ENCODE assay signal across 8 cellular contexts in the genomic region with DNA sequence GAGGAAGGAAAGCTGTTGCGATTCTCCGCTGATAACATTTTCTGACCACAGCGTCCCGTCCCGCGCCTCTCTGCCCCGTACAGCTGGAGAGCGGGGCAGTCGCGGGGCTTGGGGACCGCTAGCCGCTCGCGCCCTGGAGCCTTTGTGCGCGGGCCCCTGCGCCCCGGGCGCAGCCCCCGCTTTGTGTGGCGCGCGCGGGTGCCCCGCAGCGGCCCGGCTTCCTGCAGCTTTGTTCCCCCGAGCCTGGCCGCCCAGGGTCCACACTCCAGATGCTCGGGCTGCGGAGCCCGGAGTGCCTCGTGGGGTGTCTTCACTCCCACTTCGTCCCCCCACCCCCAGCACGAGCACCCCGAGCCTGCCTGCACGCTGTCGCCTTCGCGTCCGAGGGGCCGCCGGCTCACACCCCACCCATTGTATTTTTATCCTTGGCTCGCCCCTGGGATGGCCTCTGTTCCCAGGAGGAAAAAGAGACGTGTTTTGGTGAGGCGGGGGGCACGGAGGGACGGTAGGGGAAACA. TPM values are rescaled to one million over a fixed set of nuclear protein-coding genes. Genes with fewer than 3 reads are reported as not detected.
DNase-seq lines count a peak whose midpoint lies in the region; ATAC-seq and TF ChIP-seq lines count a peak whose summit lies in the region.

No MANE protein-coding gene starts in this region.

- WGBS in mesenchymal stem cell: 2% methylated on average over 34 of the region's 48 CpGs
- WGBS in aorta, 2 donors: 0% methylated on average over 39 to 48 of the region's 48 CpGs

- H3K4me1 Mint-ChIP-seq in GM23338: peaks cover 29% of the 10 kb centered on the region

- H2BK15ac ChIP-seq in mesenchymal stem cell (ENCODE audit: low read depth, poor library complexity, severe bottlenecking): peak overlapping the region; percentile 48

- TF ChIP-seq CTCF in GM06990 (IDR thresholded peaks at IDR 0.05; ENCODE audit: insufficient read depth, low read length, poor library complexity, severe bottlenecking) (no peak), GM23338 (conservative IDR thresholded peaks at IDR 0.05; ENCODE audit: low read depth in 2 of 2) (no peak), OCI-LY7 (conservative IDR thresholded peaks at IDR 0.05; ENCODE audit: low read length) (no peak)

- no peaks in the 10 kb centered on the region for H3K9me2 ChIP-seq in GM23338 (ENCODE audit: insufficient read depth)
- H3K9me2 ChIP-seq in OCI-LY7 (ENCODE audit: insufficient read depth, low read length): no peaks in the 10 kb centered on the region

- POLR2A ChIA-PET in OCI-LY7 (lab: Charles Lee): interaction anchor here (0.9 to 6.4 kb wide), 26 partner anchors 8 to 174 kb away, joined by 3 to 60 read pairs (median 6); a partner anchor contains a TSS

- no peak overlapping the region for H2BK120ac ChIP-seq in mesenchymal stem cell (ENCODE audit: low read depth, low read length)

- peaks cover 21% of the 10 kb centered on the region for H4K20me1 ChIP-seq in GM23338 (replicated peaks; ENCODE audit: insufficient read depth)
- peaks cover 38% of the 10 kb centered on the region for H4K20me1 ChIP-seq in OCI-LY7 (ENCODE audit: insufficient read depth, low read length)

- peaks cover 49% of the 10 kb centered on the region for H3K79me2 ChIP-seq in GM23338 (replicated peaks; ENCODE audit: insufficient read depth)
- peaks cover 59% of the 10 kb centered on the region for H3K79me2 ChIP-seq in OCI-LY7 (ENCODE audit: insufficient read depth, low read depth, low read length)

- H3K9me3 ChIP-seq in OCI-LY7 (ENCODE audit: low read length): no peaks in the 10 kb centered on the region
- no peaks in the 10 kb centered on the region for H3K9me3 ChIP-seq in mesenchymal stem cell (ENCODE audit: control insufficient read depth, low read length)
- no peaks in the 10 kb centered on the region for H3K9me3 ChIP-seq in aorta (ENCODE audit: control insufficient read depth, low read length)

- H3K4ac ChIP-seq in mesenchymal stem cell (ENCODE audit: low read depth in 1 of 2, low read length in 2 of 2): peak overlapping the region in 1 of 2 experiments; percentile 42

- H3K4me2 ChIP-seq in GM23338: peak overlapping the region; percentile 96
- H3K4me2 ChIP-seq in OCI-LY7 (ENCODE audit: low read length): peak overlapping the region; percentile 94
- peak overlapping the region; percentile 81 for H3K4me2 ChIP-seq in mesenchymal stem cell (ENCODE audit: low read length, poor library complexity, severe bottlenecking)

- no peaks in the 10 kb centered on the region for H3K27me3 ChIP-seq in GM06990 (replicated peaks; ENCODE audit: control insufficient read depth, insufficient read depth, low read length)
- H3K27me3 ChIP-seq in GM23338 (ENCODE audit: insufficient read depth): peaks cover 11% of the 10 kb centered on the region; the same call in 1 of the 2 replicates
- H3K27me3 ChIP-seq in mesenchymal stem cell (ENCODE audit: control insufficient read depth in 1 of 2, insufficient read depth in 1 of 2, low read length in 2 of 2): no peaks in the 10 kb centered on the region
- no peaks in the 10 kb centered on the region for H3K27me3 ChIP-seq in aorta (ENCODE audit: control insufficient read depth in 1 of 2, insufficient read depth in 2 of 2, low read length in 1 of 2)

- no peak overlapping the region for H4K91ac ChIP-seq in mesenchymal stem cell (ENCODE audit: low read length)

- H3K36me3 ChIP-seq in GM06990 (ENCODE audit: control insufficient read depth, insufficient read depth, low read length) (peaks cover 4% of the 10 kb centered on the region), GM23338 (ENCODE audit: insufficient read depth) (peaks cover 9% of the 10 kb centered on the region; the same call in 1 of the 2 replicates), OCI-LY7 (ENCODE audit: insufficient read depth, low read length) (peaks cover 52% of the 10 kb centered on the region), mesenchymal stem cell (ENCODE audit: control insufficient read depth in 1 of 2, insufficient read depth in 2 of 2, low read depth in 1 of 2, low read length in 2 of 2) (no peaks in the 10 kb centered on the region), aorta (ENCODE audit: control insufficient read depth in 1 of 2, insufficient read depth in 2 of 2, low read length in 1 of 2) (no peaks in the 10 kb centered on the region)

- H2BK12ac ChIP-seq in mesenchymal stem cell (ENCODE audit: low read length in 2 of 2): no peak overlapping the region

- intact Hi-C loops in OCI-LY7 (cut with micrococcal nuclease; ENCODE audit: unreplicated experiment) (loop anchor here (1.0 to 2.0 kb wide), 5 partner anchors 27 to 121 kb away; no protein-coding TSS in a partner anchor), aorta (cut with DNase I) (loop anchor here (2.0 to 10.0 kb wide), 6 partner anchors 86 to 124 kb away; a partner anchor contains a TSS)

- peaks cover 8% of the 10 kb centered on the region for H3K27me3 Mint-ChIP-seq in GM23338 (ENCODE audit: insufficient read depth, low read depth, poor library complexity)

- H3K36me3 Mint-ChIP-seq in GM23338 (ENCODE audit: low read depth): peaks cover 6% of the 10 kb centered on the region

- H2AFZ ChIP-seq in GM23338 (peak overlapping the region; percentile 89), OCI-LY7 (ENCODE audit: low read length) (no peak overlapping the region), mesenchymal stem cell (ENCODE audit: low read depth, low read length) (peak overlapping the region; percentile 72)

- no peaks in the 10 kb centered on the region for H3K9me3 Mint-ChIP-seq in GM23338

- H3K4me3 ChIP-seq in GM06990 (replicated peaks; ENCODE audit: low read depth, low read length) (peak overlapping the region; percentile 89), GM23338 (peak overlapping the region; percentile 95), OCI-LY7 (ENCODE audit: low read depth, low read length, poor library complexity, severe bottlenecking) (peak overlapping the region; percentile 87), mesenchymal stem cell (ENCODE audit: insufficient read depth in 1 of 2, low read depth in 1 of 2, low read length in 2 of 2) (peak overlapping the region; percentile 89 to 96), aorta (ENCODE audit: low read length in 2 of 2) (peak overlapping the region; percentile 55 to 86)

- peak overlapping the region; percentile 26 to 92 for H3K18ac ChIP-seq in mesenchymal stem cell (ENCODE audit: low read depth in 1 of 2, low read length in 2 of 2)

- H3K4me3 Mint-ChIP-seq in GM23338: peak overlapping the region; percentile 93

- ATAC-seq in GM23338 (peak; percentile 61), aorta (ENCODE audit: low FRiP score) (peak; percentile 58)

- H3K14ac ChIP-seq in mesenchymal stem cell (ENCODE audit: low read length in 2 of 2): peak overlapping the region in 1 of 2 experiments; percentile 41

- H3K27ac ChIP-seq in GM23338 (ENCODE audit: low read depth): 0 out of 2 replicates have a peak overlapping the region, but pooled peaks have one; percentile 60
- H3K27ac ChIP-seq in OCI-LY7 (ENCODE audit: low read depth, low read length, poor library complexity, severe bottlenecking): peak overlapping the region; percentile 95
- no peak overlapping the region for H3K27ac ChIP-seq in mesenchymal stem cell (ENCODE audit: low read length, poor library complexity, severe bottlenecking)
- peak overlapping the region in 1 of 2 donors; percentile 41 for H3K27ac ChIP-seq in aorta (ENCODE audit: low read depth in 1 of 2, low read length in 2 of 2)

- H2AK5ac ChIP-seq in mesenchymal stem cell (ENCODE audit: low read length, severe bottlenecking): no peak overlapping the region

- H3K79me1 ChIP-seq in mesenchymal stem cell (replicated peaks; ENCODE audit: low read length, poor library complexity, severe bottlenecking): peaks cover 20% of the 10 kb centered on the region

- peak overlapping the region; percentile 62; the same call in 1 of the 2 replicates for H3K27ac Mint-ChIP-seq in GM23338

- H3K9ac ChIP-seq in mesenchymal stem cell (ENCODE audit: low read length): peak overlapping the region; percentile 86

- H2BK5ac ChIP-seq in mesenchymal stem cell (ENCODE audit: low read depth, low read length, poor library complexity, severe bottlenecking): no peak overlapping the region

- BruUV-seq in OCI-LY7 (replicated peaks; lab: Mats Ljungman, UMichigan): no TSS peak

- peak overlapping the region in 1 of 2 experiments; percentile 74 for H3K23ac ChIP-seq in mesenchymal stem cell (ENCODE audit: low read length in 2 of 2)

- H3K4me1 ChIP-seq in GM23338 (ENCODE audit: insufficient read depth): peaks cover 31% of the 10 kb centered on the region
- H3K4me1 ChIP-seq in OCI-LY7 (ENCODE audit: insufficient read depth, low read length, poor library complexity, severe bottlenecking): peaks cover 50% of the 10 kb centered on the region
- H3K4me1 ChIP-seq in mesenchymal stem cell (ENCODE audit: control insufficient read depth, insufficient read depth, low read depth, low read length): peaks cover 16% of the 10 kb centered on the region
- no peaks in the 10 kb centered on the region for H3K4me1 ChIP-seq in aorta (ENCODE audit: control insufficient read depth in 1 of 2, insufficient read depth in 2 of 2, low read length in 2 of 2)

- DNase-seq in GM06990 (ENCODE audit: extremely low read depth, insufficient read length) (no peak), GM23338 (ENCODE audit: low spot score) (peak; percentile 19), OCI-LY7 (ENCODE audit: low spot score) (peak; percentile 55), mesenchymal stem cell (no peak), aorta (no peak), inferior parietal cortex (ENCODE audit: extremely low spot score) (no peak), T1000 (lab: John Stamatoyannopoulos, UW) (no peak)
- peak; percentile 18 for DNase-seq in central memory CD4-positive, alpha-beta T cell

- H3F3A ChIP-seq in GM23338 (replicated peaks; ENCODE audit: low read depth): no peaks in the 10 kb centered on the region

- CTCF ChIA-PET in OCI-LY7 (lab: Charles Lee; ENCODE audit: unreplicated experiment): interaction anchor here (1.1 to 1.6 kb wide), 4 partner anchors 10 to 124 kb away, joined by 3 to 6 read pairs (median 3); no protein-coding TSS in a partner anchor

- peak overlapping the region; percentile 35 for H4K8ac ChIP-seq in mesenchymal stem cell (ENCODE audit: low read length)

TF ChIP-seq in GM23338, 12 proteins besides CTCF, POLR2A, EP300 and RAD21:
- TF ChIP-seq POLR2AphosphoS5 (IDR thresholded peaks at IDR 0.05; ENCODE audit: low read depth) (no peak), ZNF331 (CRISPR knock-in tag; IDR thresholded peaks at IDR 0.05; ENCODE audit: low read depth) (no peak), EZH2 (IDR thresholded peaks at IDR 0.05; ENCODE audit: low read depth, unreplicated experiment) (no peak), STAT1 (IDR thresholded peaks at IDR 0.05; ENCODE audit: unreplicated experiment) (no peak), JUNB (IDR thresholded peaks at IDR 0.05; ENCODE audit: unreplicated experiment) (no peak), NANOG (IDR thresholded peaks at IDR 0.05; ENCODE audit: borderline replicate concordance) (no peak)

RNA-seq across cellular contexts. Expression of a gene that starts 0.5 kb away (rescaled TPM):
- 32.2 and 35.0 TPM in 2 replicates for total RNA-seq in GM23338 (2014; rRNA removed; shearing (Covaris generic))
- polyA plus RNA-seq in GM23338 (2016; fragmentation: Nextera tagmentation; extraction: Ambion mirVana) (11.1 TPM in 2 replicates), aorta (10 to 100 TPM in 1 of 2 donors, 1 to 10 TPM in 1; 2.0 to 14.8 TPM)
- 98.7 and 148 TPM in 2 replicates for total RNA-seq in OCI-LY7 (2014; rRNA removed; shearing (Covaris generic))
- total RNA-seq in OCI-LY7 (2022) (133 and 169 TPM in 2 replicates), aorta (10 to 100 TPM; 20.1 to 22.5 TPM)
- polyA plus RNA-seq in mesenchymal stem cell (2013, experiment 1 of 2): 3.8 TPM
- 3.5 TPM for polyA plus RNA-seq in mesenchymal stem cell (2013, experiment 2 of 2)

Comparison
In these comparisons a context has a peak if more than half of its experiments do, and no peak if none do; other contexts are left out.
1. DNase-seq: peak in GM23338 (single experiment), OCI-LY7 (single experiment) and central memory CD4-positive, alpha-beta T cell (single experiment); none in GM06990 (single experiment), mesenchymal stem cell (single experiment), aorta (0 of 2), inferior parietal cortex (single experiment) and T1000 (single experiment).
2. Peak in every context shown above with its lines, with median percentiles within 50 percentile points of each other: H3K4me3 ChIP-seq and H3K4me2 ChIP-seq.